12 cellular contexts compared by ENCODE assay signal in genomic region chr7:1457059-1457948, GRCh38. TPM values are rescaled to one million over a fixed set of nuclear protein-coding genes. Genes with fewer than 3 reads are reported as not detected.
A peak's percentile ranks its signal among the peaks of the same experiment; 100 is the strongest.
DNase-seq lines count a peak whose midpoint lies in the region; ATAC-seq, FAIRE-seq and TF ChIP-seq lines count a peak whose summit lies in the region.
"Had no signal": no experiment of that assay in that cellular context is flagged by ENCODE, and none has a peak within 500 bp of the region (broad histone marks: within the 10 kb centered on the region; RNA-seq: fewer than 3 reads in every experiment).

No MANE protein-coding gene starts in this region.

- H3K36me3 Mint-ChIP-seq in CD14-positive monocyte, result no peaks in the 10 kb centered on the region
- no peaks in the 10 kb centered on the region for H3K36me3 Mint-ChIP-seq in endodermal cell (ENCODE audit: low read depth)
- no peaks in the 10 kb centered on the region for H3K36me3 Mint-ChIP-seq in osteocyte (ENCODE audit: unreplicated experiment)
- H3K36me3 Mint-ChIP-seq in stimulated activated memory B cell treated with anti-CD40 and anti-IgM and Interleukin-4, amounts not matched to agents 10 μg/mL and 1 μg/mL and 100 μg/mL, for 72 hours, result no peaks in the 10 kb centered on the region

- no peak overlapping the region for H2AFZ ChIP-seq in PC-3 (ENCODE audit: low read length)

- no peaks in the 10 kb centered on the region for H3F3A ChIP-seq in PC-3 (ENCODE audit: low read length, unreplicated experiment)

- peak overlapping the region; percentile 99 for H3K4me2 ChIP-seq in PC-3 (ENCODE audit: low read length)

- TF ChIP-seq CTCF in CD14-positive monocyte (IDR thresholded peaks at IDR 0.05) (no peak), PC-3 (conservative IDR thresholded peaks at IDR 0.05; ENCODE audit: low read depth, low read length) (no peak), endodermal cell (conservative IDR thresholded peaks at IDR 0.05) (no peak), osteocyte (IDR thresholded peaks at IDR 0.05) (no peak), pancreas (IDR thresholded peaks at IDR 0.05) (no peak)

- H3K27me3 ChIP-seq in PC-3 (ENCODE audit: low read length), result no peaks in the 10 kb centered on the region
- no peaks in the 10 kb centered on the region for H3K27me3 ChIP-seq in endodermal cell (ENCODE audit: control insufficient read depth, insufficient read depth, low read length, poor library complexity, severe bottlenecking)
- H3K27me3 ChIP-seq in pancreas, result no peaks in the 10 kb centered on the region

- H3K9ac ChIP-seq in PC-3 (ENCODE audit: low read length), result peak overlapping the region; percentile 90
- H3K9ac ChIP-seq in endodermal cell (ENCODE audit: extremely low read depth, low read length, poor library complexity, severe bottlenecking), result no peak overlapping the region

- peaks cover 41% of the 10 kb centered on the region for H3K4me1 Mint-ChIP-seq in CD14-positive monocyte
- H3K4me1 Mint-ChIP-seq in endodermal cell, result peaks cover 7% of the 10 kb centered on the region
- peaks cover 66% of the 10 kb centered on the region for H3K4me1 Mint-ChIP-seq in osteocyte (ENCODE audit: unreplicated experiment)
- peaks cover 23% of the 10 kb centered on the region for H3K4me1 Mint-ChIP-seq in stimulated activated memory B cell treated with anti-CD40 and anti-IgM and Interleukin-4, amounts not matched to agents 10 μg/mL and 1 μg/mL and 100 μg/mL, for 72 hours

- peaks cover 31% of the 10 kb centered on the region for H3K4me1 ChIP-seq in PC-3 (ENCODE audit: insufficient read depth, low read length)
- no peaks in the 10 kb centered on the region for H3K4me1 ChIP-seq in endodermal cell (ENCODE audit: control insufficient read depth, insufficient read depth, low read length)
- H3K4me1 ChIP-seq in pancreas, result peaks cover 10 to 36% (median 21%) of the 10 kb centered on the region in 3 donors

- peak overlapping the region; percentile 62 to 81 for H3K4me3 Mint-ChIP-seq in CD14-positive monocyte
- peak overlapping the region; percentile 58 for H3K4me3 Mint-ChIP-seq in endodermal cell
- H3K4me3 Mint-ChIP-seq in osteocyte (ENCODE audit: unreplicated experiment), result peak overlapping the region; percentile 76
- H3K4me3 Mint-ChIP-seq in stimulated activated memory B cell treated with anti-CD40 and anti-IgM and Interleukin-4, amounts not matched to agents 10 μg/mL and 1 μg/mL and 100 μg/mL, for 72 hours, result no peak overlapping the region

- H4K20me1 ChIP-seq in PC-3 (ENCODE audit: low read length), result peaks cover 43% of the 10 kb centered on the region

- BruUV-seq in PC-3 (replicated peaks; lab: Mats Ljungman, UMichigan), result no TSS peak

- peaks cover 66% of the 10 kb centered on the region for H3K79me2 ChIP-seq in PC-3 (ENCODE audit: low read length)

- H3K27me3 Mint-ChIP-seq in CD14-positive monocyte (ENCODE audit: low read depth in 3 of 3) (peaks cover 0 to 5% (median 5%) of the 10 kb centered on the region in 3 donors), endodermal cell (ENCODE audit: insufficient read depth) (peaks cover 2% of the 10 kb centered on the region), osteocyte (ENCODE audit: unreplicated experiment) (no peaks in the 10 kb centered on the region)
- H3K27me3 Mint-ChIP-seq in stimulated activated memory B cell treated with anti-CD40 and anti-IgM and Interleukin-4, amounts not matched to agents 10 μg/mL and 1 μg/mL and 100 μg/mL, for 72 hours, result peaks cover 22% of the 10 kb centered on the region

- H3K9me3 Mint-ChIP-seq in CD14-positive monocyte (peaks cover 0 to 2% (median 0%) of the 10 kb centered on the region in 7 donors), endodermal cell (no peaks in the 10 kb centered on the region), osteocyte (ENCODE audit: unreplicated experiment) (no peaks in the 10 kb centered on the region)
- no peaks in the 10 kb centered on the region for H3K9me3 Mint-ChIP-seq in stimulated activated memory B cell treated with anti-CD40 and anti-IgM and Interleukin-4, amounts not matched to agents 10 μg/mL and 1 μg/mL and 100 μg/mL, for 72 hours

- H3K4me3 ChIP-seq in PC-3 (ENCODE audit: low read length) (peak overlapping the region; percentile 99), endodermal cell (ENCODE audit: low read length) (no peak overlapping the region), pancreas (peak overlapping the region in 1 of 4 donors; percentile 78)

- H3K27ac ChIP-seq in PC-3 (ENCODE audit: low read length), result no peak overlapping the region
- no peak overlapping the region for H3K27ac ChIP-seq in endodermal cell (ENCODE audit: low read depth, low read length)
- H3K27ac ChIP-seq in pancreas, result no peak overlapping the region

- H3K9me3 ChIP-seq in PC-3 (ENCODE audit: low read length) (no peaks in the 10 kb centered on the region), endodermal cell (ENCODE audit: control insufficient read depth, low read length) (no peaks in the 10 kb centered on the region), pancreas (no peaks in the 10 kb centered on the region)

- 85 to 87% methylated on average over 14 to 18 of the region's 18 CpGs for WGBS in endodermal cell (ENCODE audit: insufficient coverage in 1 of 2, insufficient read length in 1 of 2), 2 experiments
- WGBS in pancreas, 2 donors, result 67 to 68% methylated on average over 18 of the region's 18 CpGs

- DNase-seq in CD14-positive monocyte (ENCODE audit: low spot score), result no peak
- no peak for DNase-seq in PC-3
- no peak for DNase-seq in endodermal cell
- DNase-seq in osteocyte (ENCODE audit: extremely low spot score, unreplicated experiment), result no peak
- no peak for DNase-seq in pancreas
- no peak for DNase-seq in germinal center (ENCODE audit: low spot score)
- DNase-seq: activated CD8-positive, alpha-beta memory T cell treated with anti-CD3 and anti-CD28 coated beads for 24 hours; DMS79; islet precursor cell; NCI-H1092 treated with DMSO at 0.1 percent for 48 hours had no signal

- intact Hi-C loops in CD14-positive monocyte (cut with micrococcal nuclease) (loop anchor here in 1 of 2 donors (5.0 kb wide), 1 partner anchor 45 kb away; no protein-coding TSS in a partner anchor), PC-3 (cut with micrococcal nuclease) (no loop called here), pancreas (cut with DNase I) (no loop called here)

- no peaks in the 10 kb centered on the region for H3K9me2 ChIP-seq in PC-3 (replicated peaks; ENCODE audit: low read length)

- ATAC-seq in PC-3 (no peak), pancreas (no peak), HG02852 (IDR thresholded peaks at IDR 0.05; ENCODE audit: unreplicated experiment) (no peak)
- ATAC-seq in stimulated activated memory B cell treated with anti-CD40 and anti-IgM and Interleukin-4, amounts not matched to agents 10 μg/mL and 1 μg/mL and 100 μg/mL, for 72 hours, result no peak

- CTCF ChIA-PET in PC-3 (lab: Charles Lee), result interaction anchor here (0.6 kb wide), 1 partner anchor 44 kb away, joined by 4 read pairs; no protein-coding TSS in a partner anchor

- peak overlapping the region in 1 of 7 donors; percentile 64 for H3K27ac Mint-ChIP-seq in CD14-positive monocyte
- H3K27ac Mint-ChIP-seq in endodermal cell, result peak overlapping the region; percentile 64
- no peak overlapping the region for H3K27ac Mint-ChIP-seq in osteocyte (ENCODE audit: unreplicated experiment)
- no peak overlapping the region for H3K27ac Mint-ChIP-seq in stimulated activated memory B cell treated with anti-CD40 and anti-IgM and Interleukin-4, amounts not matched to agents 10 μg/mL and 1 μg/mL and 100 μg/mL, for 72 hours

- POLR2A ChIA-PET in PC-3 (lab: Charles Lee; ENCODE audit: unreplicated experiment), result no interaction called here

- H3K36me3 ChIP-seq in PC-3 (ENCODE audit: low read depth, low read length) (no peaks in the 10 kb centered on the region), endodermal cell (ENCODE audit: control insufficient read depth, insufficient read depth, low read length) (no peaks in the 10 kb centered on the region), pancreas (no peaks in the 10 kb centered on the region)

- FAIRE-seq in pancreas (lab: Jason Lieb, UNC), result no peak

RNA-seq across cellular contexts. Expression of gene MICALL2, which starts 2.0 kb away (rescaled TPM):
- under 1 TPM; 0.14 to 0.72 TPM for polyA plus RNA-seq in CD14-positive monocyte
- 52.8 and 72.6 TPM in 2 replicates for total RNA-seq in PC-3 (2014; rRNA removed)
- 10 to 100 TPM; 19.4 to 24.8 TPM for total RNA-seq in endodermal cell
- 25.2 TPM for polyA plus RNA-seq in endodermal cell (2013, experiment 1 of 2)
- 26.2 TPM for polyA plus RNA-seq in endodermal cell (2013, experiment 2 of 2)
- 55.9 and 63.1 TPM in 2 replicates for total RNA-seq in osteocyte
- 10 to 100 TPM in 4 of 6 donors, 1 to 10 TPM in 2; 8.3 to 24.2 (median 11.3) TPM for total RNA-seq in pancreas
- 10 to 100 TPM; 85.6 to 93.6 TPM for polyA plus RNA-seq in pancreas

RNA-seq across cellular contexts. Expression of gene INTS1, which starts 46.9 kb away (rescaled TPM):
- 1 to 10 TPM; 5.5 to 7.3 TPM for polyA plus RNA-seq in CD14-positive monocyte
- total RNA-seq in PC-3 (2014; rRNA removed), result 62.9 and 92.6 TPM in 2 replicates
- 100 to 1,000 TPM; 145 to 178 TPM for total RNA-seq in endodermal cell
- 71.2 TPM for polyA plus RNA-seq in endodermal cell (2013, experiment 1 of 2)
- 59.7 TPM for polyA plus RNA-seq in endodermal cell (2013, experiment 2 of 2)
- 111 and 121 TPM in 2 replicates for total RNA-seq in osteocyte
- total RNA-seq in pancreas, result 10 to 100 TPM; 45.0 to 73.2 (median 58.3) TPM
- 100 to 1,000 TPM in 1 of 2 donors, 10 to 100 TPM in 1; 92.7 to 166 TPM for polyA plus RNA-seq in pancreas
